Comparison of ENCODE assay signal across 8 cellular contexts in the genomic region with DNA sequence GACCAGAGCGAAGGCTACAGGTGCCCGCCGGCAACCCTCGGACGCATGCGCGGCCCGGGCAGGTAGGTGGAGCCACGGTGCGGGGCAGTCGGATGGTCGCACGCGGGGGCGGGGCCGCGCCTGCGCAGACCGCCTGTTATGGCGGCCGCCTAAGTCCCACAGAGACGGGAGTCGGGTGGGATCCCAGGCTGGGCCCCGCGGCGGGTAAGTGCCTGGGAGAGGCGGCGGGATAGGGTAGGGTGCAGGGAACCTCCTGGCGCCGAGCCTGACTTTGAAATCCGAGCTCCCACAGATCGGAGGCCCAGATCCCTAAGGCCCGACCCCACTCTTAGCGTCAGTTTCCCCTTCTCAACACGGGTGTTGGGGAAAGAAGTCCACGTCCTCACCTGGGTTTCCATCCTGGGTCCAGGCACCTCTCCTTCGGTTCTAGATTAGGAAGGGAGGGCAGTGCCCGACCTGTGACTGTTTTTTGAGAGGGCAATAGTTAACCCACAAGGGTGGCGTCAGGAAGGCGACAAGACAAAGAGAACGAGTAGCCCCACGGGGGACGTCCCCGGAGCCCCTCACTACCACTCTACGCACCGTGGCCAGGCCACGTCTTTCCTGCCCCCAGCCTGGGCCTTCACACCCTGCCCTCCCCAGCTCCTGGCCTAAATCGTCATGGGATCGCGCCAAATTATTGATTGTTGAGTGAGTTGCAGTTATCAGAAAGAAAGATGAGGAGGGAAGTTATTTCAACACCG. TPM values are rescaled to one million over a fixed set of nuclear protein-coding genes. Genes with fewer than 3 reads are reported as not detected.
DNase-seq lines count a peak whose midpoint lies in the region; ATAC-seq and TF ChIP-seq lines count a peak whose summit lies in the region.

METTL22 (plus strand) TSS at position 127 of the 743 bp plus-strand sequence. CDS start 3,968 bp downstream, outside the sequence.

- H3K27me3 ChIP-seq in GM23338 (ENCODE audit: insufficient read depth): no peaks in the 10 kb centered on the region

- POLR2A ChIA-PET in RWPE1 (lab: Yijun Ruan, JAX; ENCODE audit: low non-redundant PET): interaction anchor here (0.6 kb wide), 1 partner anchor 51 kb away, joined by 3 read pairs; no protein-coding TSS in a partner anchor
- POLR2A ChIA-PET in naive thymus-derived CD8-positive, alpha-beta T cell (lab: Charles Lee): interaction anchor here (1.4 kb wide), 1 partner anchor 176 kb away, joined by 3 read pairs; the partner anchor contains the start of genes PMM2 and TMEM186

- DNase-seq in Daoy (ENCODE audit: low read depth) (peak; percentile 93), GM23338 (ENCODE audit: low spot score) (peak; percentile 89), LNCaP clone FGC (ENCODE audit: low read depth) (peak; percentile 17), RWPE1 (ENCODE audit: low spot score) (peak; percentile 98), fibroblast of peridontal ligament (ENCODE audit: extremely low read depth) (peak; percentile 77)
- DNase-seq in activated T-helper 2 cell treated with anti-CD3 and anti-CD28 coated beads, Interferon-gamma antibody, Interleukin-2, Interleukin-4, amounts not matched to agents 10 μg/mL and 5 μg/mL and 100 μg/mL, durations not matched to agents 14 hours and 24 hours and 36 hours (ENCODE audit: low spot score): peak; percentile 87
- peak; percentile 84 to 98 (median 91) for DNase-seq in naive thymus-derived CD8-positive, alpha-beta T cell
- DNase-seq in stimulated activated naive B cell treated with anti-CD40 and anti-IgM and Interleukin-4, amounts not matched to agents 10 μg/mL and 1 μg/mL and 100 μg/mL, for 72 hours: peak; percentile 87

- H3K4me3 ChIP-seq in GM23338 (peak within 1 kb of the TSS; percentile 100), LNCaP clone FGC (ENCODE audit: low read depth, low read length) (peak within 1 kb of the TSS; percentile 83)

- peaks cover 8% of the 10 kb centered on the region for H3K27me3 Mint-ChIP-seq in GM23338 (ENCODE audit: insufficient read depth, low read depth, poor library complexity)
- H3K27me3 Mint-ChIP-seq in activated T-helper 2 cell treated with anti-CD3 and anti-CD28 coated beads, Interferon-gamma antibody, Interleukin-2, Interleukin-4, amounts not matched to agents 10 μg/mL and 5 μg/mL and 100 μg/mL, durations not matched to agents 14 hours and 24 hours and 36 hours (ENCODE audit: low read depth): peaks cover 4% of the 10 kb centered on the region
- H3K27me3 Mint-ChIP-seq in naive thymus-derived CD8-positive, alpha-beta T cell: peaks cover 0 to 1% (median 0%) of the 10 kb centered on the region in 5 donors
- H3K27me3 Mint-ChIP-seq in stimulated activated naive B cell treated with anti-CD40 and anti-IgM and Interleukin-4, amounts not matched to agents 10 μg/mL and 1 μg/mL and 100 μg/mL, for 72 hours: peaks cover 3 to 4% of the 10 kb centered on the region in 2 donors

- H3F3A ChIP-seq in GM23338 (replicated peaks; ENCODE audit: low read depth): no peaks in the 10 kb centered on the region

- H3K4me3 Mint-ChIP-seq in GM23338: peak within 1 kb of the TSS; percentile 96
- peak within 1 kb of the TSS; percentile 90 for H3K4me3 Mint-ChIP-seq in activated T-helper 2 cell treated with anti-CD3 and anti-CD28 coated beads, Interferon-gamma antibody, Interleukin-2, Interleukin-4, amounts not matched to agents 10 μg/mL and 5 μg/mL and 100 μg/mL, durations not matched to agents 14 hours and 24 hours and 36 hours (ENCODE audit: low read depth)
- peak within 1 kb of the TSS; percentile 91 to 96 (median 94) for H3K4me3 Mint-ChIP-seq in naive thymus-derived CD8-positive, alpha-beta T cell
- peak within 1 kb of the TSS; percentile 94 to 99 for H3K4me3 Mint-ChIP-seq in stimulated activated naive B cell treated with anti-CD40 and anti-IgM and Interleukin-4, amounts not matched to agents 10 μg/mL and 1 μg/mL and 100 μg/mL, for 72 hours

- 0 out of 2 replicates have a peak, but pooled peaks cover 9% of the 10 kb centered on the region for H3K36me3 ChIP-seq in GM23338 (ENCODE audit: insufficient read depth)

- TF ChIP-seq CTCF in GM23338 (conservative IDR thresholded peaks at IDR 0.05; ENCODE audit: low read depth in 2 of 2) (no peak), LNCaP clone FGC (IDR thresholded peaks at IDR 0.05; ENCODE audit: control insufficient read depth, extremely low read depth, insufficient read depth) (no peak), RWPE1 (conservative IDR thresholded peaks at IDR 0.05; ENCODE audit: low read depth) (no peak)

- peaks cover 35% of the 10 kb centered on the region for H3K79me2 ChIP-seq in GM23338 (replicated peaks; ENCODE audit: insufficient read depth)

- peaks cover 2% of the 10 kb centered on the region; the same call in 1 of the 3 replicates for H3K4me1 Mint-ChIP-seq in GM23338
- peaks cover 19% of the 10 kb centered on the region for H3K4me1 Mint-ChIP-seq in activated T-helper 2 cell treated with anti-CD3 and anti-CD28 coated beads, Interferon-gamma antibody, Interleukin-2, Interleukin-4, amounts not matched to agents 10 μg/mL and 5 μg/mL and 100 μg/mL, durations not matched to agents 14 hours and 24 hours and 36 hours (ENCODE audit: low read depth)
- H3K4me1 Mint-ChIP-seq in naive thymus-derived CD8-positive, alpha-beta T cell: peaks cover 4 to 32% (median 27%) of the 10 kb centered on the region in 4 donors
- H3K4me1 Mint-ChIP-seq in stimulated activated naive B cell treated with anti-CD40 and anti-IgM and Interleukin-4, amounts not matched to agents 10 μg/mL and 1 μg/mL and 100 μg/mL, for 72 hours: peaks cover 7 to 41% of the 10 kb centered on the region in 2 donors

- peaks cover 24% of the 10 kb centered on the region for H3K36me3 Mint-ChIP-seq in GM23338 (ENCODE audit: low read depth)
- peaks cover 17% of the 10 kb centered on the region for H3K36me3 Mint-ChIP-seq in activated T-helper 2 cell treated with anti-CD3 and anti-CD28 coated beads, Interferon-gamma antibody, Interleukin-2, Interleukin-4, amounts not matched to agents 10 μg/mL and 5 μg/mL and 100 μg/mL, durations not matched to agents 14 hours and 24 hours and 36 hours (ENCODE audit: low read depth)
- H3K36me3 Mint-ChIP-seq in naive thymus-derived CD8-positive, alpha-beta T cell: peaks cover 0 to 22% (median 4%) of the 10 kb centered on the region in 3 donors
- H3K36me3 Mint-ChIP-seq in stimulated activated naive B cell treated with anti-CD40 and anti-IgM and Interleukin-4, amounts not matched to agents 10 μg/mL and 1 μg/mL and 100 μg/mL, for 72 hours: peaks cover 12 to 17% of the 10 kb centered on the region in 2 donors

- peak within 1 kb of the TSS; percentile 95 for H3K27ac Mint-ChIP-seq in GM23338
- H3K27ac Mint-ChIP-seq in activated T-helper 2 cell treated with anti-CD3 and anti-CD28 coated beads, Interferon-gamma antibody, Interleukin-2, Interleukin-4, amounts not matched to agents 10 μg/mL and 5 μg/mL and 100 μg/mL, durations not matched to agents 14 hours and 24 hours and 36 hours: peak within 1 kb of the TSS; percentile 80
- H3K27ac Mint-ChIP-seq in naive thymus-derived CD8-positive, alpha-beta T cell: peak within 1 kb of the TSS; percentile 78 to 95 (median 93)
- peak within 1 kb of the TSS; percentile 96 for H3K27ac Mint-ChIP-seq in stimulated activated naive B cell treated with anti-CD40 and anti-IgM and Interleukin-4, amounts not matched to agents 10 μg/mL and 1 μg/mL and 100 μg/mL, for 72 hours

- ATAC-seq in GM23338: peak; percentile 90
- peak; percentile 97 to 98 for ATAC-seq in naive thymus-derived CD8-positive, alpha-beta T cell
- peak; percentile 94 to 96 for ATAC-seq in stimulated activated naive B cell treated with anti-CD40 and anti-IgM and Interleukin-4, amounts not matched to agents 10 μg/mL and 1 μg/mL and 100 μg/mL, for 72 hours (replicated peaks)

- CTCF ChIA-PET in RWPE1 (lab: Yijun Ruan, JAX): interaction anchor here (0.6 kb wide), 1 partner anchor 593 kb away, joined by 6 read pairs; no protein-coding TSS in a partner anchor

- peak within 1 kb of the TSS; percentile 96 for H2AFZ ChIP-seq in GM23338

- peaks cover 7% of the 10 kb centered on the region; the same call in 1 of the 2 replicates for H3K4me1 ChIP-seq in GM23338 (ENCODE audit: insufficient read depth)

- intact Hi-C loops in activated T-helper 2 cell treated with anti-CD3 and anti-CD28 coated beads, Interferon-gamma antibody, Interleukin-2, Interleukin-4, amounts not matched to agents 10 μg/mL and 5 μg/mL and 100 μg/mL, durations not matched to agents 14 hours and 24 hours and 36 hours (cut with micrococcal nuclease): loop anchor here (1.0 to 5.0 kb wide), 5 partner anchors 33 to 247 kb away; partner anchors contain the start of genes ABAT, CARHSP1, PMM2 and TMEM186

- peak within 1 kb of the TSS; percentile 93 for H3K4me2 ChIP-seq in GM23338

- H3K9me3 Mint-ChIP-seq in GM23338: peaks cover 4% of the 10 kb centered on the region; the same call in 1 of the 3 replicates
- no peaks in the 10 kb centered on the region for H3K9me3 Mint-ChIP-seq in activated T-helper 2 cell treated with anti-CD3 and anti-CD28 coated beads, Interferon-gamma antibody, Interleukin-2, Interleukin-4, amounts not matched to agents 10 μg/mL and 5 μg/mL and 100 μg/mL, durations not matched to agents 14 hours and 24 hours and 36 hours
- H3K9me3 Mint-ChIP-seq in naive thymus-derived CD8-positive, alpha-beta T cell: no peaks in the 10 kb centered on the region
- no peaks in the 10 kb centered on the region for H3K9me3 Mint-ChIP-seq in stimulated activated naive B cell treated with anti-CD40 and anti-IgM and Interleukin-4, amounts not matched to agents 10 μg/mL and 1 μg/mL and 100 μg/mL, for 72 hours

- H3K27ac ChIP-seq in GM23338 (ENCODE audit: low read depth) (peak within 1 kb of the TSS; percentile 97), RWPE1 (peak within 1 kb of the TSS; percentile 74)

- H3K9me2 ChIP-seq in GM23338 (ENCODE audit: insufficient read depth): no peaks in the 10 kb centered on the region

- H4K20me1 ChIP-seq in GM23338 (replicated peaks; ENCODE audit: insufficient read depth): peaks cover 8% of the 10 kb centered on the region; the same call in 1 of the 2 replicates

TF ChIP-seq in GM23338, 12 proteins besides CTCF, POLR2A, EP300 and RAD21:
- TF ChIP-seq POLR2AphosphoS5 (IDR thresholded peaks at IDR 0.05; ENCODE audit: low read depth): peak; percentile 79
- no peak for TF ChIP-seq STAT1 (IDR thresholded peaks at IDR 0.05; ENCODE audit: unreplicated experiment)

RNA-seq across cellular contexts. Expression of gene METTL22, which starts in this region (rescaled TPM):
- 10.1 and 10.9 TPM in 2 replicates for total RNA-seq in Daoy (2014; rRNA removed; shearing (Covaris generic))
- total RNA-seq in GM23338 (2014; rRNA removed; shearing (Covaris generic)): 44.6 and 51.8 TPM in 2 replicates
- 44.8 and 51.4 TPM in 2 replicates for polyA plus RNA-seq in GM23338 (2016; fragmentation: Nextera tagmentation; extraction: Ambion mirVana)
- 34.9 and 39.0 TPM in 2 replicates for total RNA-seq in activated T-helper 2 cell treated with anti-CD3 and anti-CD28 coated beads, Interferon-gamma antibody, Interleukin-2, Interleukin-4, amounts not matched to agents 10 μg/mL and 5 μg/mL and 100 μg/mL, durations not matched to agents 14 hours and 24 hours and 36 hours
- 10 to 100 TPM; 49.6 to 52.2 TPM for total RNA-seq in naive thymus-derived CD8-positive, alpha-beta T cell
- 10 to 100 TPM in 2 of 3 donors, 1 to 10 TPM in 1; 6.9 to 12.7 (median 11.1) TPM for polyA plus RNA-seq in naive thymus-derived CD8-positive, alpha-beta T cell

Comparison
In these comparisons a context has a peak if more than half of its experiments do, and no peak if none do; other contexts are left out.
1. Peak in every context shown above with its lines: DNase-seq, ATAC-seq, H3K4me3 ChIP-seq and H3K27ac ChIP-seq.
2. DNase-seq: peak in every context shown above with its lines; median percentile 98 in RWPE1; 93 in Daoy; 91 in naive thymus-derived CD8-positive, alpha-beta T cell; 89 in GM23338; 87 in activated T-helper 2 cell treated with anti-CD3 and anti-CD28 coated beads, Interferon-gamma antibody, Interleukin-2, Interleukin-4, amounts not matched to agents 10 μg/mL and 5 μg/mL and 100 μg/mL, durations not matched to agents 14 hours and 24 hours and 36 hours; 87 in stimulated activated naive B cell treated with anti-CD40 and anti-IgM and Interleukin-4, amounts not matched to agents 10 μg/mL and 1 μg/mL and 100 μg/mL, for 72 hours; 77 in fibroblast of peridontal ligament; 17 in LNCaP clone FGC.